9 cellular contexts compared by ENCODE assay signal in genomic region chr2:28661589-28662001, GRCh38.
DNase-seq lines count a peak whose midpoint lies in the region; ATAC-seq and TF ChIP-seq lines count a peak whose summit lies in the region.
"Had no signal": no experiment of that assay in that cellular context is flagged by ENCODE, and none has a peak within 500 bp of the region (broad histone marks: within the 10 kb centered on the region; RNA-seq: fewer than 3 reads in every experiment).

No MANE protein-coding gene starts in this region.

- intact Hi-C loops in uterus (cut with DNase I; ENCODE audit: low total_unique reads): loop anchor here (5.0 kb wide), 1 partner anchor 91 kb away; the partner anchor contains the start of gene PPP1CB

- H3K9me3 Mint-ChIP-seq in mesothelial cell of epicardium: no peaks in the 10 kb centered on the region
- H3K9me3 Mint-ChIP-seq: activated B cell treated with CpG ODN at 0.5 μM for 24 hours had no signal

- no peaks in the 10 kb centered on the region for H3K27me3 ChIP-seq in uterus

- no peak for TF ChIP-seq CTCF in mesothelial cell of epicardium (IDR thresholded peaks at IDR 0.05; ENCODE audit: unreplicated experiment)
- TF ChIP-seq CTCF in uterus (IDR thresholded peaks at IDR 0.05): peak in 1 of 4 experiments; percentile 6

- no peak overlapping the region for H3K4me3 ChIP-seq in uterus

- no peak overlapping the region for H3K4me3 Mint-ChIP-seq in mesothelial cell of epicardium
- H3K4me3 Mint-ChIP-seq: activated B cell treated with CpG ODN at 0.5 μM for 24 hours had no signal

- H3K27ac ChIP-seq in uterus: peak overlapping the region; percentile 89 to 92

- H3K4me1 Mint-ChIP-seq in mesothelial cell of epicardium: peaks cover 55% of the 10 kb centered on the region
- H3K4me1 Mint-ChIP-seq: activated B cell treated with CpG ODN at 0.5 μM for 24 hours had no signal

- H3K36me3 ChIP-seq in uterus: no peaks in the 10 kb centered on the region

- no peaks in the 10 kb centered on the region for H3K27me3 Mint-ChIP-seq in mesothelial cell of epicardium (ENCODE audit: low read depth)
- H3K27me3 Mint-ChIP-seq: activated B cell treated with CpG ODN at 0.5 μM for 24 hours had no signal

- H3K4me1 ChIP-seq in uterus: peaks cover 14 to 26% of the 10 kb centered on the region in 2 donors

- H3K9me3 ChIP-seq in uterus: no peaks in the 10 kb centered on the region

- TF ChIP-seq POLR2A in uterus (IDR thresholded peaks at IDR 0.05): no peak

- peak; percentile 45 for DNase-seq in NCI-H2196 (lab: John Stamatoyannopoulos, UW; ENCODE audit: unreplicated experiment)
- peak; percentile 37 for DNase-seq in dedifferentiated amniotic fluid mesenchymal stem cell (ENCODE audit: extremely low spot score)
- DNase-seq in mesothelial cell of epicardium (ENCODE audit: low spot score in 2 of 2, unreplicated experiment in 2 of 2): no peak
- peak; percentile 76 to 92 for DNase-seq in uterus
- DNase-seq in C1 segment of cervical spinal cord (lab: John Stamatoyannopoulos, UW): no peak
- no peak for DNase-seq in stimulated activated naive CD4-positive, alpha-beta T cell (lab: John Stamatoyannopoulos, UW)
- DNase-seq: activated B cell treated with CpG ODN at 0.5 μM for 24 hours, foreskin melanocyte had no signal

- ATAC-seq in GM18909 (IDR thresholded peaks at IDR 0.05; ENCODE audit: poor library complexity, unreplicated experiment): no peak

- peak overlapping the region; percentile 62 for H3K27ac Mint-ChIP-seq in mesothelial cell of epicardium
- H3K27ac Mint-ChIP-seq: activated B cell treated with CpG ODN at 0.5 μM for 24 hours had no signal

- H3K36me3 Mint-ChIP-seq in mesothelial cell of epicardium: no peaks in the 10 kb centered on the region

Comparison
In these comparisons a context has a peak if more than half of its experiments do, and no peak if none do; other contexts are left out.
1. DNase-seq: peak in NCI-H2196 (single experiment), dedifferentiated amniotic fluid mesenchymal stem cell (single experiment) and uterus (2 of 2); none in mesothelial cell of epicardium (0 of 2), C1 segment of cervical spinal cord (0 of 14) and stimulated activated naive CD4-positive, alpha-beta T cell (0 of 6).